ENCODE assay signal across 8 cellular contexts in the genomic region with DNA sequence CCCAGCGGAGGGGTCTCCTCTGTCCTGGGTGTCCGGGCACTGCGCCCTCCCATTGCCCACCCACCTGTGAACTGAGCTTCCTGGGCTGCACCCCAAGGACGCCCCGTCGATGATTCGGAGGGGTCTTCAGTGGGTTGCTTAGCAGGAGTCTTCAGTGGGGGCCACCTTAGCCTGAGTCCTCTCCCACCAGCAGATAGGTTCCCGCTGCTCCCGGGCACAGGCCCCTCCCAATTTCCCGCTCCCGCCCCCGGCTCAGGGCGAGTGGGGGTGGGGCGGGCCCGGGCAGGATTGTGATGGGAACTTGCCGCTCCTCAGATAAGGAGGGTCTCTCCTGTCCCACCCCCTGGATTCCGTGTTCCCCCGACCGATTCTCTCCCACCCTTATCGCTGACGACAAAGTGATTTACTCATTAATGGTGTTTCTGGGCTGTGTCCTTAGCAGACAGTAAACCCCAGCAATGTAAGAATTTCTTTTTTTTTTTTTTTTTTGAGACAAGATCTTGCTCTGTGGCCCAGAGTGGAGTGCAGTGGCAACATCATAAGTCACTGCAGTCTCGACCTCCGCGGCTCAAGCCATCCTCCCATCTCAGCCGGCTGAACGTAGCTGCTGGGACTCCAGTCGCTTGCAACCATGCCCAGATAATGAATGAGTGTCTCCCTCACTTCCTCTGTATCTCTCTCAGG. TPM values are rescaled to one million over a fixed set of nuclear protein-coding genes. Genes with fewer than 3 reads are reported as not detected.
A peak's percentile ranks its signal among the peaks of the same experiment; 100 is the strongest.
DNase-seq lines count a peak whose midpoint lies in the region; TF ChIP-seq lines count a peak whose summit lies in the region.

No MANE protein-coding gene starts in this region.

- H2AK5ac ChIP-seq in neuronal stem cell (ENCODE audit: low read depth, low read length): peak overlapping the region; percentile 91

- H4K91ac ChIP-seq in neuronal stem cell (ENCODE audit: low read depth, low read length, poor library complexity): peak overlapping the region; percentile 48

- no peak for TF ChIP-seq CTCF in esophagus squamous epithelium (IDR thresholded peaks at IDR 0.05)

- H2BK120ac ChIP-seq in neuronal stem cell (ENCODE audit: low read depth, low read length): peak overlapping the region; percentile 78

- H3K9me3 ChIP-seq in esophagus squamous epithelium (no peaks in the 10 kb centered on the region), neuronal stem cell (replicated peaks in 1 of 2; ENCODE audit: control insufficient read depth in 2 of 2, insufficient read depth in 1 of 2, low read depth in 1 of 2, low read length in 2 of 2) (peaks cover 0 to 3% of the 10 kb centered on the region in 2 donors)

- H2BK12ac ChIP-seq in neuronal stem cell (ENCODE audit: low read length): peak overlapping the region; percentile 68

- peak in 1 of 4 donors; percentile 6 for TF ChIP-seq POLR2A in esophagus squamous epithelium (IDR thresholded peaks at IDR 0.05)

- H3K4me3 ChIP-seq in esophagus squamous epithelium (peak overlapping the region; percentile 52 to 74 (median 61)), neuronal stem cell (ENCODE audit: low read length in 2 of 2) (peak overlapping the region; percentile 23 to 87)

- H3K4me3 Mint-ChIP-seq in T-helper 2 cell treated with Interferon-gamma antibody and Interleukin-4, amounts not matched to agents 5 μg/mL and 100 μg/mL, for 36 hours: peak overlapping the region; percentile 49

- H3K4me1 ChIP-seq in esophagus squamous epithelium: peaks cover 38 to 97% (median 39%) of the 10 kb centered on the region in 3 donors
- H3K4me1 ChIP-seq in neuronal stem cell (ENCODE audit: control insufficient read depth in 2 of 2, insufficient read depth in 1 of 2, low read depth in 1 of 2, low read length in 2 of 2): peaks cover 11 to 17% of the 10 kb centered on the region in 2 donors

- peak overlapping the region; percentile 71 for H3K4me2 ChIP-seq in neuronal stem cell (ENCODE audit: insufficient read depth, low read length, poor library complexity, severe bottlenecking)

- H2AFZ ChIP-seq in neuronal stem cell (ENCODE audit: low read length): peak overlapping the region; percentile 52

- no peaks in the 10 kb centered on the region for H3K9me3 Mint-ChIP-seq in T-helper 2 cell treated with Interferon-gamma antibody and Interleukin-4, amounts not matched to agents 5 μg/mL and 100 μg/mL, for 36 hours

- no peak overlapping the region for H3K9ac ChIP-seq in neuronal stem cell (ENCODE audit: low read depth, low read length, poor library complexity)

- H3K27ac Mint-ChIP-seq in T-helper 2 cell treated with Interferon-gamma antibody and Interleukin-4, amounts not matched to agents 5 μg/mL and 100 μg/mL, for 36 hours: no peak overlapping the region

- peaks cover 0 to 19% (median 3%) of the 10 kb centered on the region in 3 donors for H3K36me3 ChIP-seq in esophagus squamous epithelium
- H3K36me3 ChIP-seq in neuronal stem cell (replicated peaks in 1 of 2; ENCODE audit: control insufficient read depth in 2 of 2, insufficient read depth in 2 of 2, low read length in 2 of 2): peaks cover 0 to 3% of the 10 kb centered on the region in 2 donors

- no peak overlapping the region for H3K23ac ChIP-seq in neuronal stem cell (ENCODE audit: low read depth, low read length, poor library complexity)

- no peak overlapping the region for H3K4ac ChIP-seq in neuronal stem cell (ENCODE audit: low read length)

- peaks cover 0 to 71% (median 10%) of the 10 kb centered on the region in 4 donors for H3K27me3 ChIP-seq in esophagus squamous epithelium
- H3K27me3 ChIP-seq in neuronal stem cell (ENCODE audit: control insufficient read depth in 3 of 3, insufficient read depth in 3 of 3, low read depth in 1 of 3, low read length in 3 of 3): peaks cover 0 to 85% (median 49%) of the 10 kb centered on the region in 3 experiments

- DNase-seq in Ammon's horn (ENCODE audit: low spot score) (peak; percentile 42), HCEC 1CT (peak; percentile 7), esophagus squamous epithelium (lab: John Stamatoyannopoulos, UW) (no peak), neuronal stem cell (ENCODE audit: low spot score) (no peak), kidney glomerular epithelial cell (lab: John Stamatoyannopoulos, UW) (no peak), inferior parietal cortex (ENCODE audit: extremely low spot score) (no peak), middle frontal gyrus (ENCODE audit: extremely low spot score, low spot score) (no peak)
- no peak for DNase-seq in T-helper 2 cell treated with Interferon-gamma antibody and Interleukin-4, amounts not matched to agents 5 μg/mL and 100 μg/mL, for 36 hours (ENCODE audit: low spot score)

- H4K8ac ChIP-seq in neuronal stem cell (ENCODE audit: low read depth, low read length): no peak overlapping the region

- H2BK15ac ChIP-seq in neuronal stem cell (ENCODE audit: low read length): peak overlapping the region; percentile 99

- peak overlapping the region; percentile 62 for H2BK5ac ChIP-seq in neuronal stem cell (ENCODE audit: low read length)

- WGBS in esophagus squamous epithelium, 2 donors: 1 to 7% methylated on average over 12 to 20 of the region's 27 CpGs
- no CpG with 5 or more reads among the region's 27 CpGs for WGBS in neuronal stem cell (ENCODE audit: extremely low coverage in 2 of 2, insufficient read length in 2 of 2, insufficient replicate concordance in 1 of 2), 2 donors

- peaks cover 20% of the 10 kb centered on the region for H3K4me1 Mint-ChIP-seq in T-helper 2 cell treated with Interferon-gamma antibody and Interleukin-4, amounts not matched to agents 5 μg/mL and 100 μg/mL, for 36 hours (ENCODE audit: low read depth)

- H3K27ac ChIP-seq in esophagus squamous epithelium (peak overlapping the region; percentile 73 to 88 (median 86)), neuronal stem cell (replicated peaks; ENCODE audit: low read length) (no peak overlapping the region)

- peaks cover 2% of the 10 kb centered on the region for H3K79me1 ChIP-seq in neuronal stem cell (ENCODE audit: low read depth, low read length)

- H3K14ac ChIP-seq in neuronal stem cell (ENCODE audit: low read length): no peak overlapping the region

- no peaks in the 10 kb centered on the region for H3K36me3 Mint-ChIP-seq in T-helper 2 cell treated with Interferon-gamma antibody and Interleukin-4, amounts not matched to agents 5 μg/mL and 100 μg/mL, for 36 hours (ENCODE audit: low read depth)

- peaks cover 65% of the 10 kb centered on the region for H3K27me3 Mint-ChIP-seq in T-helper 2 cell treated with Interferon-gamma antibody and Interleukin-4, amounts not matched to agents 5 μg/mL and 100 μg/mL, for 36 hours (ENCODE audit: low read depth)

- H3K18ac ChIP-seq in neuronal stem cell (ENCODE audit: low read length): peak overlapping the region; percentile 97

- intact Hi-C loops in esophagus squamous epithelium (cut with DNase I): no loop called here

RNA-seq across cellular contexts. Expression of gene S1PR5, which starts 0.7 kb away (rescaled TPM):
- 10 to 100 TPM in 3 of 4 donors, 1 to 10 TPM in 1; 8.9 to 27.2 (median 16.3) TPM for total RNA-seq in esophagus squamous epithelium
- 5.2 TPM for polyA plus RNA-seq in neuronal stem cell (2013, experiment 1 of 2)
- polyA plus RNA-seq in neuronal stem cell (2013, experiment 2 of 2): 5.2 TPM

RNA-seq across cellular contexts. Expression of gene KEAP1, which starts 14.7 kb away (rescaled TPM):
- 10 to 100 TPM; 66.2 to 86.9 (median 76.4) TPM for total RNA-seq in esophagus squamous epithelium
- polyA plus RNA-seq in neuronal stem cell (2013, experiment 1 of 2): 32.5 TPM
- polyA plus RNA-seq in neuronal stem cell (2013, experiment 2 of 2): 30.9 TPM

RNA-seq across cellular contexts. Expression of gene ATG4D, which starts 25.8 kb away (rescaled TPM):
- 10 to 100 TPM; 46.5 to 59.3 (median 51.4) TPM for total RNA-seq in esophagus squamous epithelium
- polyA plus RNA-seq in neuronal stem cell (2013, experiment 1 of 2): 25.1 TPM
- 24.7 TPM for polyA plus RNA-seq in neuronal stem cell (2013, experiment 2 of 2)

RNA-seq across cellular contexts. Expression of gene KRI1, which starts 47.9 kb away (rescaled TPM):
- 10 to 100 TPM; 18.2 to 30.3 (median 23.9) TPM for total RNA-seq in esophagus squamous epithelium
- 19.4 TPM for polyA plus RNA-seq in neuronal stem cell (2013, experiment 1 of 2)
- 18.1 TPM for polyA plus RNA-seq in neuronal stem cell (2013, experiment 2 of 2)

RNA-seq across cellular contexts. Expression of gene CDKN2D, which starts 50.9 kb away (rescaled TPM):
- 10 to 100 TPM in 1 of 4 donors, 1 to 10 TPM in 3; 5.1 to 14.4 (median 6.2) TPM for total RNA-seq in esophagus squamous epithelium
- polyA plus RNA-seq in neuronal stem cell (2013, experiment 1 of 2): 2.9 TPM
- polyA plus RNA-seq in neuronal stem cell (2013, experiment 2 of 2): 2.6 TPM

Comparison
In these comparisons a context has a peak if more than half of its experiments do, and no peak if none do; other contexts are left out.
1. DNase-seq: peak in Ammon's horn (single experiment) and HCEC 1CT (single experiment); none in T-helper 2 cell treated with Interferon-gamma antibody and Interleukin-4, amounts not matched to agents 5 μg/mL and 100 μg/mL, for 36 hours (single experiment), esophagus squamous epithelium (single experiment), neuronal stem cell (single experiment), kidney glomerular epithelial cell (single experiment), inferior parietal cortex (single experiment) and middle frontal gyrus (single experiment).